ENCODE assay signal across 16 cellular contexts in genomic region chr6:168177492-168177891, GRCh38.
DNase-seq lines count a peak whose midpoint lies in the region; TF ChIP-seq lines count a peak whose summit lies in the region.
"Had no signal": no experiment of that assay in that cellular context is flagged by ENCODE, and none has a peak within 500 bp of the region (broad histone marks: within the 10 kb centered on the region; RNA-seq: fewer than 3 reads in every experiment).

No MANE protein-coding gene starts in this region.

- H3K27ac ChIP-seq in BLaER1, result no peak overlapping the region
- no peak overlapping the region for H3K27ac ChIP-seq in BLaER1 treated with 17β-estradiol and CSF1 and Interleukin-3, amounts not matched to agents 10 nM and 100 nM

- H3K36me3 ChIP-seq in BLaER1, result no peaks in the 10 kb centered on the region
- H3K36me3 ChIP-seq in BLaER1 treated with 17β-estradiol and CSF1 and Interleukin-3, amounts not matched to agents 10 nM and 100 nM, result no peaks in the 10 kb centered on the region
- H3K36me3 ChIP-seq: HAP-1 had no signal

- H3K4me3 ChIP-seq in BLaER1, result no peak overlapping the region
- no peak overlapping the region for H3K4me3 ChIP-seq in BLaER1 treated with 17β-estradiol and CSF1 and Interleukin-3, amounts not matched to agents 10 nM and 100 nM
- H3K4me3 ChIP-seq: GM23338, HAP-1 had no signal

- no peaks in the 10 kb centered on the region for H3K27me3 ChIP-seq in BLaER1
- H3K27me3 ChIP-seq in BLaER1 treated with 17β-estradiol and CSF1 and Interleukin-3, amounts not matched to agents 10 nM and 100 nM, result peaks cover 0 to 45% (median 0%) of the 10 kb centered on the region in 11 experiments; a peak in 7 of 22 replicates

- no peak overlapping the region for H3K27ac Mint-ChIP-seq in type B pancreatic cell
- H3K27ac Mint-ChIP-seq: CD4-positive, alpha-beta T cell; CD8-positive, alpha-beta memory T cell; GM23338; HFFc6 had no signal

- peak; percentile 13 for DNase-seq in islet precursor cell
- peak; percentile 37 for DNase-seq in type B pancreatic cell (ENCODE audit: extremely low spot score, unreplicated experiment)
- no peak for DNase-seq in stimulated activated CD4-positive, alpha-beta T cell treated with anti-CD3 and anti-CD28 coated beads, Interleukin-4, amount 100 ng/mL, for 1 hour
- DNase-seq in NCI-H2107 (lab: John Stamatoyannopoulos, UW), result no peak
- DNase-seq: CD4-positive, alpha-beta T cell; CD8-positive, alpha-beta memory T cell; DMS 273 treated with DMSO at 0.1 percent for 48 hours; DMS79; EL; GF-D8; HFFc6 had no signal

- H3K9ac ChIP-seq in BLaER1, result no peak overlapping the region
- no peak overlapping the region for H3K9ac ChIP-seq in BLaER1 treated with 17β-estradiol and CSF1 and Interleukin-3, amounts not matched to agents 10 nM and 100 nM

- no peaks in the 10 kb centered on the region for H4K20me1 ChIP-seq in BLaER1
- H4K20me1 ChIP-seq in BLaER1 treated with 17β-estradiol and CSF1 and Interleukin-3, amounts not matched to agents 10 nM and 100 nM, result no peaks in the 10 kb centered on the region

- H3K9me3 ChIP-seq in BLaER1, result no peaks in the 10 kb centered on the region
- H3K9me3 ChIP-seq in BLaER1 treated with 17β-estradiol and CSF1 and Interleukin-3, amounts not matched to agents 10 nM and 100 nM (replicated peaks in 1 of 11), result no peaks in the 10 kb centered on the region
- H3K9me3 ChIP-seq: HAP-1 had no signal

- peaks cover 39% of the 10 kb centered on the region for H3K4me1 Mint-ChIP-seq in type B pancreatic cell (ENCODE audit: unreplicated experiment)
- H3K4me1 Mint-ChIP-seq: CD14-positive monocyte; CD8-positive, alpha-beta memory T cell had no signal

- H3K4me3 Mint-ChIP-seq in type B pancreatic cell, result no peak overlapping the region
- H3K4me3 Mint-ChIP-seq: CD14-positive monocyte; CD4-positive, alpha-beta T cell; CD8-positive, alpha-beta memory T cell; GM23338; HFFc6 had no signal

- H3K9me3 Mint-ChIP-seq in type B pancreatic cell, result no peaks in the 10 kb centered on the region
- H3K9me3 Mint-ChIP-seq: CD4-positive, alpha-beta T cell; GM23338 had no signal

- peak overlapping the region; percentile 95 for H3K4me2 ChIP-seq in BLaER1
- peak overlapping the region in 8 of 11 experiments; percentile 81 to 96 (median 93); a peak in 12 of 22 replicates for H3K4me2 ChIP-seq in BLaER1 treated with 17β-estradiol and CSF1 and Interleukin-3, amounts not matched to agents 10 nM and 100 nM
- H3K4me2 ChIP-seq: GM23338 had no signal

- no peaks in the 10 kb centered on the region for H3K36me3 Mint-ChIP-seq in type B pancreatic cell
- H3K36me3 Mint-ChIP-seq: CD14-positive monocyte; CD8-positive, alpha-beta memory T cell had no signal

- TF ChIP-seq CTCF in type B pancreatic cell (conservative IDR thresholded peaks at IDR 0.05), result no peak

- peaks cover 2% of the 10 kb centered on the region for H3K27me3 Mint-ChIP-seq in type B pancreatic cell

- H3K4me1 ChIP-seq in BLaER1, result peaks cover 63% of the 10 kb centered on the region
- H3K4me1 ChIP-seq in BLaER1 treated with 17β-estradiol and CSF1 and Interleukin-3, amounts not matched to agents 10 nM and 100 nM, result peaks cover 37 to 66% (median 58%) of the 10 kb centered on the region in 10 experiments

Comparison
In these comparisons a context has a peak if more than half of its experiments do, and no peak if none do; other contexts are left out.
1. DNase-seq: peak in islet precursor cell (single experiment) and type B pancreatic cell (single experiment); none in stimulated activated CD4-positive, alpha-beta T cell treated with anti-CD3 and anti-CD28 coated beads, Interleukin-4, amount 100 ng/mL, for 1 hour (single experiment) and NCI-H2107 (single experiment).